Comparison of ENCODE assay signal across 1 cellular context in the genomic region with DNA sequence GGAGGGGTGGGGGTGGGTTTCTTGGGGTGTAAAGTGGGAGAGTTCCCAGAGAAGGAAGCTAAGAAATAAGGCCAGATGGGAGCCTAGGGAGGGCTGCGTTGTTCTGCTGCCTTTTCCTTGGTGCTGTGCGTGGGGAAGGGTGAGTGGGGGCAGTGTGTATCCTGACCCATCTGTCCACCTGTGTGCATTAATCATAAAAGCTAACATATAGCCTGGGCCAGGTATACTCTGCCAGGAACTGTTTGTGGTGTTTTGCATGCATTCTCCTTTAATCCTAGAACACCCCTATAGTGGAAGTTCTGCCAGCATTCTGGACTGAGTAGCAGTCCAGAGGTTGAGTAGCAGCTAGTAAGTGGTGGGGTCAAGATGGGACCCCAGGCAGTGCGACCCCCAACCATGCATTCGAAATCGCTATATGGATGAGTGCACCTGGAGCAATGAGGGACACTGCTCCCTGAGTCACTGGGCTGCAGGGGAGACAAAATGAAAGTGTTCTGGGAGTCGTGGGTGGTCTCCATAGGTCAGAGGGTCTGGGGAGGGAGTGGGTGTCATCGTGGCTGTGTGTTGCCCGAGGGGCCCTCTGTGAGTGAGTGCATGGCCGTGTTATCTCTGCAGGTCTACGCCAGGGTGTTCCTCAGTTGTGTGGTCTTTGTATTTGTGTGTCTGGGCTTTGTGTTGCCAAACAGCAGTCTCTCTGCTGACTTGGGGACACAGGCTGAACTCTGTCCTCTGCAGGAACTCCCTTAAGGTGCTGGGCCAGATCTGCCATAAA.
TF ChIP-seq lines count a peak whose summit lies in the region.

No MANE protein-coding gene starts in this region.

TF ChIP-seq in HepG2, 621 proteins besides CTCF, POLR2A, EP300 and RAD21 (continued from another document):
- TF ChIP-seq ATF7-NPFF (CRISPR knock-in tag; IDR thresholded peaks at IDR 0.05; ENCODE audit: low read depth), result 0 out of 2 replicates have a peak, but pooled peaks have one; percentile 49
- TF ChIP-seq HOXA3 (CRISPR knock-in tag; IDR thresholded peaks at IDR 0.05), result peak; percentile 8; the same call in 1 of the 2 replicates
- no peak for TF ChIP-seq ZNF766 (CRISPR knock-in tag; IDR thresholded peaks at IDR 0.05; ENCODE audit: borderline replicate concordance)
- TF ChIP-seq, protein P1, sequence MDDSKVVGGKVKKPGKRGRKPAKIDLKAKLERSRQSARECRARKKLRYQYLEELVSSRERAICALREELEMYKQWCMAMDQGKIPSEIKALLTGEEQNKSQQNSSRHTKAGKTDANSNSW (CRISPR knock-in tag; IDR thresholded peaks at IDR 0.05; ENCODE audit: borderline replicate concordance), result no peak
- TF ChIP-seq TARDBP (CRISPR knock-in tag; IDR thresholded peaks at IDR 0.05), result 0 out of 2 replicates have a peak, but pooled peaks have one; percentile 15
- TF ChIP-seq ZNF460 (CRISPR knock-in tag; IDR thresholded peaks at IDR 0.05; ENCODE audit: borderline replicate concordance), result no peak
- 0 out of 2 replicates have a peak, but pooled peaks have one; percentile 74 for TF ChIP-seq ZNF44 (CRISPR knock-in tag; IDR thresholded peaks at IDR 0.05)
- no peak for TF ChIP-seq HES4 (CRISPR knock-in tag; IDR thresholded peaks at IDR 0.05; ENCODE audit: borderline replicate concordance)
- TF ChIP-seq ZNF34 (CRISPR knock-in tag; IDR thresholded peaks at IDR 0.05; ENCODE audit: borderline replicate concordance), result no peak
- TF ChIP-seq ZSCAN9 (CRISPR knock-in tag; IDR thresholded peaks at IDR 0.05; ENCODE audit: borderline replicate concordance), result no peak
- TF ChIP-seq TGIF2 (CRISPR knock-in tag; IDR thresholded peaks at IDR 0.05), result 0 out of 2 replicates have a peak, but pooled peaks have one; percentile 40
- no peak for TF ChIP-seq ZNF775 (CRISPR knock-in tag; IDR thresholded peaks at IDR 0.05; ENCODE audit: borderline replicate concordance)
- TF ChIP-seq HNRNPK (IDR thresholded peaks at IDR 0.05; ENCODE audit: low read depth, low read length, poor library complexity, severe bottlenecking), result no peak
- TF ChIP-seq FOXA1 (IDR thresholded peaks at IDR 0.05), result no peak
- TF ChIP-seq FOXA1 (CRISPR knock-in tag; IDR thresholded peaks at IDR 0.05), result 0 out of 2 replicates have a peak, but pooled peaks have one; percentile 21
- TF ChIP-seq ZNF235 (CRISPR knock-in tag; IDR thresholded peaks at IDR 0.05; ENCODE audit: borderline replicate concordance), result 0 out of 2 replicates have a peak, but pooled peaks have one; percentile 47
- TF ChIP-seq, protein P2, sequence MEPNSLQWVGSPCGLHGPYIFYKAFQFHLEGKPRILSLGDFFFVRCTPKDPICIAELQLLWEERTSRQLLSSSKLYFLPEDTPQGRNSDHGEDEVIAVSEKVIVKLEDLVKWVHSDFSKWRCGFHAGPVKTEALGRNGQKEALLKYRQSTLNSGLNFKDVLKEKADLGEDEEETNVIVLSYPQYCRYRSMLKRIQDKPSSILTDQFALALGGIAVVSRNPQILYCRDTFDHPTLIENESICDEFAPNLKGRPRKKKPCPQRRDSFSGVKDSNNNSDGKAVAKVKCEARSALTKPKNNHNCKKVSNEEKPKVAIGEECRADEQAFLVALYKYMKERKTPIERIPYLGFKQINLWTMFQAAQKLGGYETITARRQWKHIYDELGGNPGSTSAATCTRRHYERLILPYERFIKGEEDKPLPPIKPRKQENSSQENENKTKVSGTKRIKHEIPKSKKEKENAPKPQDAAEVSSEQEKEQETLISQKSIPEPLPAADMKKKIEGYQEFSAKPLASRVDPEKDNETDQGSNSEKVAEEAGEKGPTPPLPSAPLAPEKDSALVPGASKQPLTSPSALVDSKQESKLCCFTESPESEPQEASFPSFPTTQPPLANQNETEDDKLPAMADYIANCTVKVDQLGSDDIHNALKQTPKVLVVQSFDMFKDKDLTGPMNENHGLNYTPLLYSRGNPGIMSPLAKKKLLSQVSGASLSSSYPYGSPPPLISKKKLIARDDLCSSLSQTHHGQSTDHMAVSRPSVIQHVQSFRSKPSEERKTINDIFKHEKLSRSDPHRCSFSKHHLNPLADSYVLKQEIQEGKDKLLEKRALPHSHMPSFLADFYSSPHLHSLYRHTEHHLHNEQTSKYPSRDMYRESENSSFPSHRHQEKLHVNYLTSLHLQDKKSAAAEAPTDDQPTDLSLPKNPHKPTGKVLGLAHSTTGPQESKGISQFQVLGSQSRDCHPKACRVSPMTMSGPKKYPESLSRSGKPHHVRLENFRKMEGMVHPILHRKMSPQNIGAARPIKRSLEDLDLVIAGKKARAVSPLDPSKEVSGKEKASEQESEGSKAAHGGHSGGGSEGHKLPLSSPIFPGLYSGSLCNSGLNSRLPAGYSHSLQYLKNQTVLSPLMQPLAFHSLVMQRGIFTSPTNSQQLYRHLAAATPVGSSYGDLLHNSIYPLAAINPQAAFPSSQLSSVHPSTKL (CRISPR knock-in tag; IDR thresholded peaks at IDR 0.05), result peak; percentile 36; the same call in 1 of the 2 replicates
- TF ChIP-seq NFKB2 (CRISPR knock-in tag; IDR thresholded peaks at IDR 0.05; ENCODE audit: borderline replicate concordance), result no peak
- peak; percentile 33 for TF ChIP-seq U2AF1 (optimal IDR thresholded peaks at IDR 0.05; ENCODE audit: low read depth, low read length)
- 0 out of 2 replicates have a peak, but pooled peaks have one; percentile 34 for TF ChIP-seq ZBTB20 (CRISPR knock-in tag; IDR thresholded peaks at IDR 0.05; ENCODE audit: borderline replicate concordance, low read depth)
- TF ChIP-seq KLF15 (CRISPR knock-in tag; IDR thresholded peaks at IDR 0.05; ENCODE audit: borderline replicate concordance), result no peak
